ENCODE assay signal across 11 cellular contexts in genomic region chr1:225747566-225747965, GRCh38. TPM values are rescaled to one million over a fixed set of nuclear protein-coding genes. Genes with fewer than 3 reads are reported as not detected.
A peak's percentile ranks its signal among the peaks of the same experiment; 100 is the strongest.
DNase-seq lines count a peak whose midpoint lies in the region; ATAC-seq, FAIRE-seq and TF ChIP-seq lines count a peak whose summit lies in the region.
"Had no signal": no experiment of that assay in that cellular context is flagged by ENCODE, and none has a peak within 500 bp of the region (broad histone marks: within the 10 kb centered on the region; RNA-seq: fewer than 3 reads in every experiment).

No MANE protein-coding gene starts in this region.

- DNase-seq in GM23338 (ENCODE audit: low spot score) (no peak), ascending aorta (ENCODE audit: low spot score in 2 of 2) (no peak), keratinocyte (ENCODE audit: low read depth, low spot score) (no peak), stomach (no peak), left lobe of liver (ENCODE audit: low spot score) (no peak), Karpas-422 (no peak)
- DNase-seq in effector memory CD4-positive, alpha-beta T cell, result no peak
- DNase-seq: CD4-positive, CD25-positive, alpha-beta regulatory T cell; naive B cell; stimulated activated CD4-positive, alpha-beta T cell treated with anti-CD3 and anti-CD28 coated beads, Interleukin-15, amount 100 ng/mL, for 24 hours had no signal

- WGBS in stomach, 5 donors, result 81 to 91% (median 84%) methylated on average over 7 of the region's 7 CpGs

- H3K9ac ChIP-seq in keratinocyte (ENCODE audit: control insufficient read depth, extremely low read depth, insufficient read depth, low read length) (peak overlapping the region; percentile 11), Karpas-422 (ENCODE audit: low read length) (no peak overlapping the region)

- no peak for TF ChIP-seq POLR2A in stomach (IDR thresholded peaks at IDR 0.05)

- dilution Hi-C loops in keratinocyte (cut with MboI; ENCODE audit: extremely low pct_ligation_motif_present, low sequenced_read_pairs), result no loop called here

- H3K9me1 ChIP-seq in keratinocyte (ENCODE audit: control insufficient read depth, extremely low read depth, insufficient read depth, low read length), result no peaks in the 10 kb centered on the region

- intact Hi-C loops in ascending aorta (cut with DNase I), result loop anchor here (2.0 kb wide), 1 partner anchor 15 kb away; no protein-coding TSS in a partner anchor
- intact Hi-C loops in stomach (cut with DNase I; ENCODE audit: low total_unique reads), result no loop called here

- H3K4me2 ChIP-seq in GM23338, result 0 out of 2 replicates have a peak overlapping the region, but pooled peaks have one; percentile 49
- no peak overlapping the region for H3K4me2 ChIP-seq in keratinocyte (ENCODE audit: control insufficient read depth, extremely low read depth, insufficient read depth, low read depth, low read length)
- no peak overlapping the region for H3K4me2 ChIP-seq in Karpas-422 (ENCODE audit: low read depth, low read length, poor library complexity, severe bottlenecking)

- H4K20me1 ChIP-seq in GM23338 (replicated peaks; ENCODE audit: insufficient read depth) (no peaks in the 10 kb centered on the region), keratinocyte (ENCODE audit: control insufficient read depth, extremely low read depth, insufficient read depth, low read length) (no peaks in the 10 kb centered on the region), Karpas-422 (ENCODE audit: insufficient read depth, low read depth, low read length) (no peaks in the 10 kb centered on the region)

- H3K9me2 ChIP-seq in GM23338 (ENCODE audit: insufficient read depth), result no peaks in the 10 kb centered on the region
- H3K9me2 ChIP-seq in Karpas-422 (replicated peaks; ENCODE audit: insufficient read depth, low read length), result no peaks in the 10 kb centered on the region

- no peaks in the 10 kb centered on the region; the same call in 1 of the 2 replicates for H3F3A ChIP-seq in GM23338 (replicated peaks; ENCODE audit: low read depth)

- H3K4me3 Mint-ChIP-seq in GM23338, result no peak overlapping the region
- H3K4me3 Mint-ChIP-seq: CD4-positive, CD25-positive, alpha-beta regulatory T cell; naive B cell had no signal

- no peaks in the 10 kb centered on the region for H3K27me3 ChIP-seq in GM23338 (ENCODE audit: insufficient read depth)
- H3K27me3 ChIP-seq in ascending aorta, result no peaks in the 10 kb centered on the region
- H3K27me3 ChIP-seq in keratinocyte (ENCODE audit: control insufficient read depth, extremely low read depth, insufficient read depth, low read length), result no peaks in the 10 kb centered on the region
- H3K27me3 ChIP-seq in stomach, result no peaks in the 10 kb centered on the region
- H3K27me3 ChIP-seq in effector memory CD4-positive, alpha-beta T cell (replicated peaks; ENCODE audit: control insufficient read depth, insufficient read depth, low read length, poor library complexity, severe bottlenecking), result no peaks in the 10 kb centered on the region
- no peaks in the 10 kb centered on the region for H3K27me3 ChIP-seq in Karpas-422 (ENCODE audit: low read length)

- peaks cover 11% of the 10 kb centered on the region for H3K27me3 Mint-ChIP-seq in GM23338 (ENCODE audit: insufficient read depth, low read depth, poor library complexity)

- no peaks in the 10 kb centered on the region for H3K36me3 Mint-ChIP-seq in GM23338 (ENCODE audit: low read depth)
- H3K36me3 Mint-ChIP-seq: CD4-positive, CD25-positive, alpha-beta regulatory T cell; naive B cell had no signal

- TF ChIP-seq EP300 in stomach (IDR thresholded peaks at IDR 0.05), result no peak

- H2AFZ ChIP-seq in GM23338, result no peak overlapping the region
- no peak overlapping the region for H2AFZ ChIP-seq in keratinocyte (ENCODE audit: control insufficient read depth, low read length)
- no peak overlapping the region for H2AFZ ChIP-seq in Karpas-422 (ENCODE audit: low read length)

- ATAC-seq in GM23338 (no peak), left lobe of liver (no peak), HG03432 (IDR thresholded peaks at IDR 0.05; ENCODE audit: unreplicated experiment) (no peak)

- no peaks in the 10 kb centered on the region; the same call in 2 of the 3 replicates for H3K9me3 Mint-ChIP-seq in GM23338

- peaks cover 30% of the 10 kb centered on the region for H3K4me1 Mint-ChIP-seq in GM23338
- H3K4me1 Mint-ChIP-seq: CD4-positive, CD25-positive, alpha-beta regulatory T cell; naive B cell had no signal

- H3K4me1 ChIP-seq in GM23338 (ENCODE audit: insufficient read depth) (peaks cover 4% of the 10 kb centered on the region; the same call in 1 of the 2 replicates), ascending aorta (peaks cover 5 to 16% of the 10 kb centered on the region in 2 donors), keratinocyte (ENCODE audit: control insufficient read depth, extremely low read depth, insufficient read depth, low read length) (peaks cover 17% of the 10 kb centered on the region), stomach (peaks cover 24 to 44% (median 31%) of the 10 kb centered on the region in 4 donors), Karpas-422 (ENCODE audit: low read length) (peaks cover 8% of the 10 kb centered on the region)
- no peaks in the 10 kb centered on the region for H3K4me1 ChIP-seq in effector memory CD4-positive, alpha-beta T cell (ENCODE audit: control insufficient read depth, insufficient read depth, low read length, poor library complexity, severe bottlenecking)

- H3K4me3 ChIP-seq in GM23338, result no peak overlapping the region
- no peak overlapping the region for H3K4me3 ChIP-seq in ascending aorta
- no peak overlapping the region for H3K4me3 ChIP-seq in keratinocyte (ENCODE audit: control insufficient read depth in 2 of 3, extremely low read depth in 1 of 3, insufficient read depth in 2 of 3, low read depth in 1 of 3, low read length in 3 of 3)
- H3K4me3 ChIP-seq in stomach, result no peak overlapping the region
- H3K4me3 ChIP-seq in effector memory CD4-positive, alpha-beta T cell (ENCODE audit: insufficient read depth, low read depth, low read length, poor library complexity, severe bottlenecking), result no peak overlapping the region
- no peak overlapping the region for H3K4me3 ChIP-seq in Karpas-422 (ENCODE audit: low read length)

- H3K9me3 ChIP-seq in ascending aorta, result no peaks in the 10 kb centered on the region
- H3K9me3 ChIP-seq in keratinocyte (ENCODE audit: control insufficient read depth, low read depth, low read length), result no peaks in the 10 kb centered on the region
- no peaks in the 10 kb centered on the region for H3K9me3 ChIP-seq in stomach
- no peaks in the 10 kb centered on the region for H3K9me3 ChIP-seq in effector memory CD4-positive, alpha-beta T cell (ENCODE audit: control insufficient read depth, low read length)
- no peaks in the 10 kb centered on the region for H3K9me3 ChIP-seq in Karpas-422 (ENCODE audit: low read length)

- no peak overlapping the region; the same call in 1 of the 2 replicates for H3K27ac Mint-ChIP-seq in GM23338
- H3K27ac Mint-ChIP-seq: CD4-positive, CD25-positive, alpha-beta regulatory T cell had no signal

- TF ChIP-seq CTCF in GM23338 (conservative IDR thresholded peaks at IDR 0.05; ENCODE audit: low read depth in 2 of 2) (no peak), ascending aorta (IDR thresholded peaks at IDR 0.05) (no peak), keratinocyte (optimal IDR thresholded peaks at IDR 0.05 in 1 of 3, IDR thresholded peaks at IDR 0.05 in 1 of 3, conservative IDR thresholded peaks at IDR 0.05 in 1 of 3; ENCODE audit: extremely low read depth in 1 of 3, insufficient read depth in 2 of 3, low read length in 3 of 3) (no peak), stomach (IDR thresholded peaks at IDR 0.05) (no peak)

- H3K27ac ChIP-seq in GM23338 (ENCODE audit: low read depth) (no peak overlapping the region), ascending aorta (peak overlapping the region; percentile 91 to 95), keratinocyte (ENCODE audit: control insufficient read depth, insufficient read depth, low read length) (peak overlapping the region; percentile 84), stomach (peak overlapping the region in 4 of 5 donors; percentile 87 to 93 (median 91)), Karpas-422 (ENCODE audit: low read length) (no peak overlapping the region)
- no peak overlapping the region for H3K27ac ChIP-seq in effector memory CD4-positive, alpha-beta T cell (ENCODE audit: insufficient read depth, low read length, poor library complexity, severe bottlenecking)

- no peak for FAIRE-seq in keratinocyte (lab: Jason Lieb, UNC)

- no peaks in the 10 kb centered on the region for H3K36me3 ChIP-seq in GM23338 (ENCODE audit: insufficient read depth)
- H3K36me3 ChIP-seq in ascending aorta, result no peaks in the 10 kb centered on the region
- no peaks in the 10 kb centered on the region for H3K36me3 ChIP-seq in keratinocyte (ENCODE audit: control insufficient read depth in 2 of 2, extremely low read depth in 1 of 2, insufficient read depth in 2 of 2, low read length in 2 of 2)
- no peaks in the 10 kb centered on the region for H3K36me3 ChIP-seq in stomach
- no peaks in the 10 kb centered on the region for H3K36me3 ChIP-seq in effector memory CD4-positive, alpha-beta T cell (ENCODE audit: control insufficient read depth, insufficient read depth, low read length)
- no peaks in the 10 kb centered on the region for H3K36me3 ChIP-seq in Karpas-422 (ENCODE audit: insufficient read depth, low read length)

- H3K79me2 ChIP-seq in GM23338 (replicated peaks; ENCODE audit: insufficient read depth), result no peaks in the 10 kb centered on the region
- no peaks in the 10 kb centered on the region for H3K79me2 ChIP-seq in keratinocyte (ENCODE audit: control insufficient read depth, insufficient read depth, low read length)
- no peaks in the 10 kb centered on the region for H3K79me2 ChIP-seq in Karpas-422 (ENCODE audit: low read length)

TF ChIP-seq in GM23338, 12 proteins besides CTCF, POLR2A, EP300 and RAD21 (continues in another document):
- TF ChIP-seq JUNB (IDR thresholded peaks at IDR 0.05; ENCODE audit: unreplicated experiment) (no peak), CREB1 (CRISPR knock-in tag; IDR thresholded peaks at IDR 0.05; ENCODE audit: low read depth) (no peak)

RNA-seq across cellular contexts. Expression of gene SRP9, which starts 30.1 kb away (rescaled TPM):
- total RNA-seq in GM23338 (2014; rRNA removed; shearing (Covaris generic)), result 640 and 749 TPM in 2 replicates
- polyA plus RNA-seq in GM23338 (2016; fragmentation: Nextera tagmentation; extraction: Ambion mirVana) (590 and 728 TPM in 2 replicates), keratinocyte (220 to 441 TPM (median 254 TPM) in 3 replicates), stomach (100 to 1,000 TPM; 169 to 289 (median 267) TPM)
- total RNA-seq in ascending aorta (49.4 TPM), stomach (100 to 1,000 TPM in 4 of 5 donors, 10 to 100 TPM in 1; 68.9 to 269 (median 130) TPM), left lobe of liver (136 TPM)
- polyA plus RNA-seq in keratinocyte (2011; ENCODE audit: low read depth), result 51.0 TPM
- polyA plus RNA-seq in keratinocyte (2011; cell fraction: cytosol; rRNA removed), result 220 and 427 TPM in 2 replicates
- 101 and 152 TPM in 2 replicates for polyA plus RNA-seq in keratinocyte (2011; cell fraction: nucleus; rRNA removed)
- 135 and 194 TPM in 2 replicates for polyA plus RNA-seq in keratinocyte (2012; ENCODE audit: low replicate concordance)
- 44.3 to 91.9 TPM (median 51.3 TPM) in 3 replicates for polyA minus RNA-seq in keratinocyte
- polyA minus RNA-seq in keratinocyte (2011; cell fraction: cytosol; rRNA and poly(A)+ RNA removed), result 143 TPM
- polyA minus RNA-seq in keratinocyte (2011; cell fraction: nucleus; rRNA and poly(A)+ RNA removed), result 17.2 and 28.7 TPM in 2 replicates
- total RNA-seq in Karpas-422 (2014; rRNA removed; shearing (Covaris generic); ENCODE audit: low replicate concordance), result 105 and 245 TPM in 2 replicates

Comparison
In these comparisons a context has a peak if more than half of its experiments do, and no peak if none do; other contexts are left out.
1. H3K27ac ChIP-seq: peak in ascending aorta (2 of 2), keratinocyte (single experiment) and stomach (4 of 5); none in GM23338 (single experiment), effector memory CD4-positive, alpha-beta T cell (single experiment) and Karpas-422 (single experiment).